8 cellular contexts compared by ENCODE assay signal in the genomic region with DNA sequence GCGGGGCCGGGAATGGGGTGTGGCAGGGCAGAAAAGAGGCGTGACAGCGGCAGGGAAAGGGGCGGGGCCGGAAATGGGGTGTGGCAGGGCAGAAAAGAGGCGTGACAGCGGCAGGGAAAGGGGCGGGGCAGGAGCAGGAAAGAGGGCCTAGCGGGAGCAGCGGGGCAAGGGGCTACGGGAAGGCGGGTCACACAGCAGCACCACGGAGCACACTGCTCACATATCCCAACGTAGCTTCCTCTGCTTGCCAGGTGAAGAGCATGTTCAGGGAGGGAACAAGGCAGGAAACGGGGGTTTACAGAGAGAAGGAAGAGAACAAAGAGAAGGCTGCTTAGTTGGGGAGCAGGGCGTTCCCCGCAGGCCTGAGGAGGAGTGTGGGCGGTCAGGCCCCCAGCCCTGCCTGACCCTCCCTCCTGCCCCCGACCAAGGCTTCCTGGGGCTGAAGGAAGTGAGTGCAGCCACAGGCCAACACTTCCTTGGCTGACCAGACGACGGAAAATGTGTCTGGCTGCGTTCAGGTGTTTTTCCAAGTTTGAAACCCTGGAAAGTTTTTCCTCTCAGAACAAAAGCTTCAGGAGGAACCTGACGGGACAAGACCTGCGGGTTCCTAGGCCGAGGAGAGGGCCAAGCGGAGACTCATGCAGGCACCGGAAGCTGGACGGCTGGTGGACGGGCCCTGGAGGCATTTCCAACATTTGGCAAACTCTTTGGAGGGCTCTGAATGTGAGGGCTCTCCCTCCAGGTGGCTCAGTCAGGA. TPM values are rescaled to one million over a fixed set of nuclear protein-coding genes. Genes with fewer than 3 reads are reported as not detected.
DNase-seq lines count a peak whose midpoint lies in the region; ATAC-seq and TF ChIP-seq lines count a peak whose summit lies in the region.

No MANE protein-coding gene starts in this region.

- intact Hi-C loops in head of caudate nucleus (cut with DNase I) = no loop called here

- H3K36me3 ChIP-seq in WERI-Rb-1 = peaks cover 9% of the 10 kb centered on the region

- peaks cover 3% of the 10 kb centered on the region for H3K4me1 ChIP-seq in foreskin keratinocyte

- ATAC-seq in foreskin keratinocyte (no peak), HG03439 (IDR thresholded peaks at IDR 0.05; ENCODE audit: unreplicated experiment) (no peak), HG03457 (IDR thresholded peaks at IDR 0.05; ENCODE audit: unreplicated experiment) (no peak)

- no peaks in the 10 kb centered on the region for H3K9me3 ChIP-seq in WERI-Rb-1 (ENCODE audit: severe bottlenecking)

- no peak overlapping the region for H3K4me3 ChIP-seq in WERI-Rb-1 (ENCODE audit: low read depth, low read length)

- H3K27me3 ChIP-seq in WERI-Rb-1 (ENCODE audit: insufficient read depth, low read depth, severe bottlenecking) (no peaks in the 10 kb centered on the region), foreskin keratinocyte (no peaks in the 10 kb centered on the region)

- H3K27ac ChIP-seq in WERI-Rb-1 = no peak overlapping the region
- H3K27ac ChIP-seq in foreskin keratinocyte = no peak overlapping the region

- peak; percentile 75 for DNase-seq in stimulated activated CD4-positive, alpha-beta T cell treated with anti-CD3 and anti-CD28 coated beads, Interleukin-1b, Interleukin-23, amount 100 ng/mL, for 48 hours
- no peak for DNase-seq in stimulated activated CD4-positive, alpha-beta T cell treated with anti-CD3 and anti-CD28 coated beads, Interleukin-4, amount 100 ng/mL, for 4 hours
- DNase-seq in WERI-Rb-1 (peak; percentile 42), foreskin keratinocyte (peak; percentile 37 to 58), head of caudate nucleus (no peak)
- peak; percentile 42 to 44 for DNase-seq in stimulated activated CD4-positive, alpha-beta T cell treated with anti-CD3 and anti-CD28 coated beads, Interleukin-2, amount 100 ng/mL, for 48 hours

- TF ChIP-seq CTCF in WERI-Rb-1 (IDR thresholded peaks at IDR 0.05; ENCODE audit: low read depth, low read length) (no peak), foreskin keratinocyte (conservative IDR thresholded peaks at IDR 0.05) (no peak)

RNA-seq across cellular contexts. Expression of a gene that starts 13.8 kb away (rescaled TPM):
- total RNA-seq in foreskin keratinocyte = 24.9 and 28.2 TPM in 2 replicates
- polyA plus RNA-seq in foreskin keratinocyte = 30.2 and 30.5 TPM in 2 replicates

RNA-seq across cellular contexts. Expression of a gene that starts 27.3 kb away (rescaled TPM):
- 13.3 and 14.5 TPM in 2 replicates for total RNA-seq in foreskin keratinocyte
- polyA plus RNA-seq in foreskin keratinocyte = 6.5 and 6.8 TPM in 2 replicates

RNA-seq across cellular contexts. Expression of a gene that starts 37.0 kb away (rescaled TPM):
- total RNA-seq in foreskin keratinocyte = 1.7 and 1.8 TPM in 2 replicates
- 2.1 and 2.3 TPM in 2 replicates for polyA plus RNA-seq in foreskin keratinocyte

RNA-seq across cellular contexts. Expression of a gene that starts 38.5 kb away (rescaled TPM):
- 57.8 and 62.6 TPM in 2 replicates for total RNA-seq in foreskin keratinocyte
- 40.3 and 42.6 TPM in 2 replicates for polyA plus RNA-seq in foreskin keratinocyte

RNA-seq across cellular contexts. Expression of a gene that starts 47.5 kb away (rescaled TPM):
- total RNA-seq in foreskin keratinocyte = 71.1 and 74.0 TPM in 2 replicates
- 35.8 and 37.0 TPM in 2 replicates for polyA plus RNA-seq in foreskin keratinocyte

Comparison
In these comparisons a context has a peak if more than half of its experiments do, and no peak if none do; other contexts are left out.
1. DNase-seq: peak in stimulated activated CD4-positive, alpha-beta T cell treated with anti-CD3 and anti-CD28 coated beads, Interleukin-1b, Interleukin-23, amount 100 ng/mL, for 48 hours (single experiment), WERI-Rb-1 (single experiment), foreskin keratinocyte (2 of 2) and stimulated activated CD4-positive, alpha-beta T cell treated with anti-CD3 and anti-CD28 coated beads, Interleukin-2, amount 100 ng/mL, for 48 hours (2 of 2); none in stimulated activated CD4-positive, alpha-beta T cell treated with anti-CD3 and anti-CD28 coated beads, Interleukin-4, amount 100 ng/mL, for 4 hours (0 of 2) and head of caudate nucleus (0 of 42).